9 cellular contexts compared by ENCODE assay signal in the genomic region with DNA sequence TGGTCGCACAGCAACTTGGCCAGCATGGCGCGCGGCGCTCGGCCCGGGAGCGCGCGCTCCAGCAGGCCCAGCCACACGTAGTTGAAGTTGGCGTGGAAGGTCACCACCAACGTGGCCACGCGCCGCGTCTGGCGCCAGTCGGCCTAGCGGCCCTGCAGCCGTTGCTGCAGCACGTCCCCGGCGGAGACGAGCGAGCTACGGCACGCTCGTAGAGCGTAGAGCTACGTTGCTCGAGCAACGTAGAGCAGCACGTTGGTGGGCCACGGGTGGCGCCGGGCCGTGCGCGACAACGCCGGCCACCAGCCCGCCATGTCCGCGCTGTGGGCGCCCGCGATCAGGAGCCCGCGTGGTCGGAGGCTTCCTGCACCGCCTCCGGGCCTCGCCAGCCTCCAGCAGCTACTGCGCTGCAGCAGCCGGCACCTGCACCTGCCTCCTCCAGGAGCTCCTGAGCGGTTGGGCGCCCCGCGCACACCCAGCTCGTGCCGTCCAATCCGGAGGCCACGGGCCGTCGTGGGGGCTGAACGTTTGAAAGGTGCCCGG. TPM values are rescaled to one million over a fixed set of nuclear protein-coding genes. Genes with fewer than 3 reads are reported as not detected.
DNase-seq lines count a peak whose midpoint lies in the region; ATAC-seq and TF ChIP-seq lines count a peak whose summit lies in the region.
"Had no signal": no experiment of that assay in that cellular context is flagged by ENCODE, and none has a peak within 500 bp of the region (broad histone marks: within the 10 kb centered on the region; RNA-seq: fewer than 3 reads in every experiment).

No MANE protein-coding gene starts in this region.

- peaks cover 2% of the 10 kb centered on the region for H3K36me3 Mint-ChIP-seq in activated naive CD8-positive, alpha-beta T cell

- no peak for TF ChIP-seq CTCF in kidney epithelial cell (IDR thresholded peaks at IDR 0.05; ENCODE audit: insufficient read depth, low read length, poor library complexity, severe bottlenecking)
- no peak for TF ChIP-seq CTCF in WERI-Rb-1 (IDR thresholded peaks at IDR 0.05; ENCODE audit: low read depth, low read length)

- peak; percentile 71 for DNase-seq in Right ventricle myocardium inferior (ENCODE audit: missing footprints)
- no peak for DNase-seq in cardiac septum (ENCODE audit: low spot score)
- peak; percentile 92 to 95 for DNase-seq in SHP77 (lab: John Stamatoyannopoulos, UW)
- no peak for DNase-seq in kidney epithelial cell (ENCODE audit: low read depth)
- DNase-seq in stimulated activated CD4-positive, alpha-beta T cell treated with anti-CD3 and anti-CD28 coated beads, TNF-alpha, amount 100 ng/mL, for 1 hour (ENCODE audit: low read depth in 3 of 3, low spot score in 1 of 3) = peak; percentile 4 to 57 (median 42)
- DNase-seq in WERI-Rb-1 = no peak
- DNase-seq: DND-41 had no signal

- H3K27me3 Mint-ChIP-seq in activated naive CD8-positive, alpha-beta T cell = no peaks in the 10 kb centered on the region

- intact Hi-C loops in Right ventricle myocardium inferior (cut with DNase I) (no loop called here), cardiac septum (cut with DNase I) (no loop called here)

- H3K36me3 ChIP-seq in kidney epithelial cell (ENCODE audit: control insufficient read depth, insufficient read depth, low read length) (no peaks in the 10 kb centered on the region), WERI-Rb-1 (no peaks in the 10 kb centered on the region)

- H3K4me3 ChIP-seq in kidney epithelial cell (ENCODE audit: low read depth, low read length) (peak overlapping the region; percentile 37), WERI-Rb-1 (ENCODE audit: low read depth, low read length) (no peak overlapping the region)

- H3K4me1 Mint-ChIP-seq in activated naive CD8-positive, alpha-beta T cell (ENCODE audit: low read depth) = peaks cover 15% of the 10 kb centered on the region

- H3K4me3 Mint-ChIP-seq in activated naive CD8-positive, alpha-beta T cell = peak overlapping the region; percentile 88

- no peaks in the 10 kb centered on the region for H3K27me3 ChIP-seq in kidney epithelial cell (ENCODE audit: control insufficient read depth, insufficient read depth, low read length)
- no peaks in the 10 kb centered on the region for H3K27me3 ChIP-seq in WERI-Rb-1 (ENCODE audit: insufficient read depth, low read depth, severe bottlenecking)

- H3K9me3 Mint-ChIP-seq in activated naive CD8-positive, alpha-beta T cell (ENCODE audit: low read depth) = no peaks in the 10 kb centered on the region

- H3K27ac ChIP-seq in WERI-Rb-1 = no peak overlapping the region

- peak overlapping the region; percentile 86 for H3K27ac Mint-ChIP-seq in activated naive CD8-positive, alpha-beta T cell

- no peaks in the 10 kb centered on the region for H3K9me3 ChIP-seq in WERI-Rb-1 (ENCODE audit: severe bottlenecking)

- ATAC-seq in Right ventricle myocardium inferior (peak; percentile 82), GM18517 (IDR thresholded peaks at IDR 0.05; ENCODE audit: unreplicated experiment) (no peak)

RNA-seq across cellular contexts. Expression of gene SULT1A1, which starts 13.4 kb away (rescaled TPM):
- total RNA-seq in Right ventricle myocardium inferior (14.8 TPM), cardiac septum (23.2 TPM), kidney epithelial cell (3.1 and 3.3 TPM in 2 replicates)

RNA-seq across cellular contexts. Expression of gene NPIPB8, which starts 14.6 kb away (rescaled TPM):
- total RNA-seq in Right ventricle myocardium inferior (not detected), cardiac septum (0.59 TPM), kidney epithelial cell (not detected in 2 replicates)

RNA-seq across cellular contexts. Expression of gene SULT1A2, which starts 26.4 kb away (rescaled TPM):
- total RNA-seq in Right ventricle myocardium inferior = 1.8 TPM
- 0.73 TPM for total RNA-seq in cardiac septum
- 0.13 and 0.27 TPM in 2 replicates for total RNA-seq in kidney epithelial cell

Comparison
In these comparisons a context has a peak if more than half of its experiments do, and no peak if none do; other contexts are left out.
1. DNase-seq: peak in Right ventricle myocardium inferior (single experiment), SHP77 (2 of 2) and stimulated activated CD4-positive, alpha-beta T cell treated with anti-CD3 and anti-CD28 coated beads, TNF-alpha, amount 100 ng/mL, for 1 hour (3 of 3); none in cardiac septum (single experiment), kidney epithelial cell (single experiment) and WERI-Rb-1 (single experiment).